12 cellular contexts compared by ENCODE assay signal in the genomic region with DNA sequence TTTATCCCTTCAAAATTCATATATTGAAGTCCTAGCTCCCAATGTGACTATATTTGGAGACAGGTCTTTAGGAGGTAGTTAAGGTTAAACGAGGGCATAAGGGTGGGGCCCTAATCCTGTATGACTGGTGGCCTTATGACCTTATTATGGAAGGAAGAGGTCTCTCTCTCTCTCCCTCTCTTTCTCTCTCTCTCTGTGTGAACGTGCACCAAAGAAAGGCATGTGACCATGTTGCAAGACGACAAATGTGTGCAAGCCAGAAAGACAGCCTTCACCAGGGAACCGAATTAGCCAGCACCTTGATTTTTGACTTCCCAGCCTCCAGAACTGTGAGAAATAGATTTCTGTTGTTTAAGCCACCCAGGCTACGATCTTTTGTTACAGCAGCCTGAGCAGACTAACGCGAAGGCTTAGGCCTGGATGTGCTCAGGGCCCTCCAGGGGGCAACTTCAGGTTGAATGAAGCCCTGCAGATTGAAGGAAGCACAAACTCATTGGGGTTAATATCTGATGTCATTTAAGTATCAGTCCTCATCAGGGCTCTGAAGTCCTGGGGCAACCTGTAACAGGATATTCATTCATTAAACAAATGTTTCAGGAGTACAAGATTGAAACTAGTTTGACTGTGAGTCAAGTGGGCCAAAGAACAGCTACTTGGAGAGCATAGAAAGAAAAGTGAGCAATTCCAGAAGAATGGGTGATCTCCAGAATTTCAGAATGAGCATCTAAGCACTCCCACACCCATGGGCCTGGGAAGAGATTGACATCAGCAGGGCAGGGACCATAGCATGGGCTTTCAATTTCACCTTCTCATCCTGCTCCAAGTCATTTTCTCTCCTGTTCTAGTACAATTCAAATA.
DNase-seq lines count a peak whose midpoint lies in the region; ATAC-seq, FAIRE-seq and TF ChIP-seq lines count a peak whose summit lies in the region.
"Had no signal": no experiment of that assay in that cellular context is flagged by ENCODE, and none has a peak within 500 bp of the region (broad histone marks: within the 10 kb centered on the region; RNA-seq: fewer than 3 reads in every experiment).

No MANE protein-coding gene starts in this region.

- CTCF ChIA-PET in CD4-positive, alpha-beta T cell (lab: Charles Lee), result interaction anchor here (1.7 to 6.3 kb wide), 5 partner anchors 17 to 266 kb away, joined by 5 to 65 read pairs (median 20); partner anchors contain the start of gene TNFAIP3
- CTCF ChIA-PET in HEK293T (lab: Yijun Ruan, JAX), result interaction anchor here (1.6 kb wide), 1 partner anchor 235 kb away, joined by 13 read pairs; no protein-coding TSS in a partner anchor

- H3K4me2 ChIP-seq in GM23248 (ENCODE audit: unreplicated experiment), result no peak overlapping the region

- ATAC-seq in CD4-positive, alpha-beta T cell (ENCODE audit: poor library complexity), result no peak
- ATAC-seq in left ventricle myocardium superior, result no peak

- H3F3A ChIP-seq in GM23248 (ENCODE audit: insufficient read depth), result peaks cover 19% of the 10 kb centered on the region; the same call in 1 of the 2 replicates

- POLR2A ChIA-PET in CD4-positive, alpha-beta T cell (lab: Charles Lee), result interaction anchor here (2.4 to 2.6 kb wide), 2 partner anchors 89 to 158 kb away, joined by 25 to 66 read pairs; partner anchors contain the start of gene TNFAIP3
- POLR2A ChIA-PET in HEK293T (lab: Yijun Ruan, JAX), result no interaction called here

- H3K27me3 ChIP-seq in CD4-positive, alpha-beta T cell (ENCODE audit: control insufficient read depth, insufficient read depth, low read length), result no peaks in the 10 kb centered on the region
- no peaks in the 10 kb centered on the region for H3K27me3 ChIP-seq in GM23248 (replicated peaks; ENCODE audit: insufficient read depth)

- no peak overlapping the region for H3K9ac ChIP-seq in GM23248
- no peak overlapping the region for H3K9ac ChIP-seq in kidney (ENCODE audit: low read length in 2 of 2)

- H3K27ac Mint-ChIP-seq in CD4-positive, alpha-beta T cell, result peak overlapping the region; percentile 88
- H3K27ac Mint-ChIP-seq in activated T-helper 2 cell treated with anti-CD3 and anti-CD28 coated beads, Interferon-gamma antibody, Interleukin-2, Interleukin-4, amounts not matched to agents 10 μg/mL and 5 μg/mL and 100 μg/mL, durations not matched to agents 14 hours and 24 hours and 36 hours, result peak overlapping the region; percentile 61
- H3K27ac Mint-ChIP-seq: type B pancreatic cell had no signal

- peaks cover 11% of the 10 kb centered on the region for H3K4me1 ChIP-seq in GM23248 (ENCODE audit: insufficient read depth)
- no peaks in the 10 kb centered on the region for H3K4me1 ChIP-seq in kidney (ENCODE audit: control insufficient read depth in 1 of 2, insufficient read depth in 1 of 2, low read depth in 1 of 2, low read length in 2 of 2)

- peaks cover 5% of the 10 kb centered on the region for H3K36me3 Mint-ChIP-seq in CD4-positive, alpha-beta T cell (ENCODE audit: low read depth)
- H3K36me3 Mint-ChIP-seq in activated T-helper 2 cell treated with anti-CD3 and anti-CD28 coated beads, Interferon-gamma antibody, Interleukin-2, Interleukin-4, amounts not matched to agents 10 μg/mL and 5 μg/mL and 100 μg/mL, durations not matched to agents 14 hours and 24 hours and 36 hours (ENCODE audit: low read depth), result peaks cover 15% of the 10 kb centered on the region
- H3K36me3 Mint-ChIP-seq: type B pancreatic cell had no signal

- no peaks in the 10 kb centered on the region for H3K9me3 ChIP-seq in CD4-positive, alpha-beta T cell (ENCODE audit: control insufficient read depth, low read length)
- no peaks in the 10 kb centered on the region for H3K9me3 ChIP-seq in GM23248 (ENCODE audit: low read depth)
- H3K9me3 ChIP-seq in kidney (ENCODE audit: control insufficient read depth in 1 of 2, low read length in 2 of 2), result no peaks in the 10 kb centered on the region

- peaks cover 3% of the 10 kb centered on the region for H3K9me3 Mint-ChIP-seq in CD4-positive, alpha-beta T cell
- H3K9me3 Mint-ChIP-seq in activated T-helper 2 cell treated with anti-CD3 and anti-CD28 coated beads, Interferon-gamma antibody, Interleukin-2, Interleukin-4, amounts not matched to agents 10 μg/mL and 5 μg/mL and 100 μg/mL, durations not matched to agents 14 hours and 24 hours and 36 hours, result peaks cover 17% of the 10 kb centered on the region
- H3K9me3 Mint-ChIP-seq: type B pancreatic cell had no signal

- no peaks in the 10 kb centered on the region for H3K27me3 Mint-ChIP-seq in CD4-positive, alpha-beta T cell
- no peaks in the 10 kb centered on the region for H3K27me3 Mint-ChIP-seq in activated T-helper 2 cell treated with anti-CD3 and anti-CD28 coated beads, Interferon-gamma antibody, Interleukin-2, Interleukin-4, amounts not matched to agents 10 μg/mL and 5 μg/mL and 100 μg/mL, durations not matched to agents 14 hours and 24 hours and 36 hours (ENCODE audit: low read depth)

- peak in 1 of 10 experiments; percentile 7 for DNase-seq in CD4-positive, alpha-beta T cell
- DNase-seq in GM23248, result peak; percentile 83
- no peak for DNase-seq in activated T-helper 2 cell treated with anti-CD3 and anti-CD28 coated beads, Interferon-gamma antibody, Interleukin-2, Interleukin-4, amounts not matched to agents 10 μg/mL and 5 μg/mL and 100 μg/mL, durations not matched to agents 14 hours and 24 hours and 36 hours (ENCODE audit: low spot score)
- peak; percentile 83 for DNase-seq in fibroblast of the aortic adventitia (ENCODE audit: low read depth)
- DNase-seq in kidney, result no peak
- DNase-seq in left ventricle myocardium superior, result no peak
- no peak for DNase-seq in HEK293T (ENCODE audit: extremely low spot score)
- no peak for DNase-seq in NCI-H345 (lab: John Stamatoyannopoulos, UW)
- DNase-seq: Calu3, NCI-H1048 had no signal

- 85 to 89% methylated on average over 7 of the region's 7 CpGs for WGBS in GM23248 (ENCODE audit: low coverage in 1 of 2, low lambda C conversion rate in 2 of 2, missing lambda C conversion rate in 2 of 2), 2 experiments

- no peaks in the 10 kb centered on the region for H3K9me2 ChIP-seq in GM23248 (ENCODE audit: insufficient read depth)

- no peak overlapping the region for H3K4me3 Mint-ChIP-seq in CD4-positive, alpha-beta T cell
- H3K4me3 Mint-ChIP-seq in activated T-helper 2 cell treated with anti-CD3 and anti-CD28 coated beads, Interferon-gamma antibody, Interleukin-2, Interleukin-4, amounts not matched to agents 10 μg/mL and 5 μg/mL and 100 μg/mL, durations not matched to agents 14 hours and 24 hours and 36 hours (ENCODE audit: low read depth), result no peak overlapping the region
- H3K4me3 Mint-ChIP-seq: type B pancreatic cell had no signal

- no peaks in the 10 kb centered on the region for H3K36me3 ChIP-seq in GM23248 (ENCODE audit: low read depth)
- H3K36me3 ChIP-seq in kidney (ENCODE audit: control insufficient read depth in 1 of 2, insufficient read depth in 2 of 2, low read length in 2 of 2), result no peaks in the 10 kb centered on the region

- H3K27ac ChIP-seq in CD4-positive, alpha-beta T cell (ENCODE audit: low read depth, low read length), result peak overlapping the region; percentile 7
- H3K27ac ChIP-seq in GM23248 (peak overlapping the region; percentile 31), kidney (ENCODE audit: low read depth in 2 of 2, low read length in 2 of 2) (no peak overlapping the region)

- H3K79me2 ChIP-seq in GM23248 (ENCODE audit: insufficient read depth), result no peaks in the 10 kb centered on the region

- H4K20me1 ChIP-seq in GM23248 (ENCODE audit: insufficient read depth), result no peaks in the 10 kb centered on the region

- in situ Hi-C loops in GM23248 (cut with MboI), result loop anchor here (10.0 to 25.0 kb wide), 2 partner anchors 235 to 403 kb away; partner anchors contain the start of gene PERP

- peaks cover 62% of the 10 kb centered on the region for H3K4me1 Mint-ChIP-seq in CD4-positive, alpha-beta T cell (ENCODE audit: low read depth)
- H3K4me1 Mint-ChIP-seq in activated T-helper 2 cell treated with anti-CD3 and anti-CD28 coated beads, Interferon-gamma antibody, Interleukin-2, Interleukin-4, amounts not matched to agents 10 μg/mL and 5 μg/mL and 100 μg/mL, durations not matched to agents 14 hours and 24 hours and 36 hours (ENCODE audit: low read depth), result peaks cover 77% of the 10 kb centered on the region

- no peak overlapping the region for H3K4me3 ChIP-seq in GM23248
- no peak overlapping the region for H3K4me3 ChIP-seq in fibroblast of the aortic adventitia (ENCODE audit: low read depth, low read length)
- no peak overlapping the region for H3K4me3 ChIP-seq in kidney (ENCODE audit: low read length in 2 of 2)

- no peak for FAIRE-seq in kidney (lab: Jason Lieb, UNC)
- FAIRE-seq: endometrium had no signal

- no peak for TF ChIP-seq CTCF in CD4-positive, alpha-beta T cell (IDR thresholded peaks at IDR 0.05)
- TF ChIP-seq CTCF in fibroblast of the aortic adventitia (IDR thresholded peaks at IDR 0.05; ENCODE audit: insufficient read depth, low read length) (no peak), kidney (IDR thresholded peaks at IDR 0.05; ENCODE audit: borderline replicate concordance, extremely low read depth, insufficient read depth) (no peak)

- intact Hi-C loops in CD4-positive, alpha-beta T cell (cut with DNase I, micrococcal nuclease), result loop anchor here (5.0 to 10.0 kb wide), 2 partner anchors 218 to 695 kb away; partner anchors contain the start of gene HEBP2 (in 1 of the 2)
- intact Hi-C loops in activated T-helper 2 cell treated with anti-CD3 and anti-CD28 coated beads, Interferon-gamma antibody, Interleukin-2, Interleukin-4, amounts not matched to agents 10 μg/mL and 5 μg/mL and 100 μg/mL, durations not matched to agents 14 hours and 24 hours and 36 hours (cut with micrococcal nuclease), result loop anchor here (2.0 to 5.0 kb wide), 2 partner anchors 53 to 218 kb away; no protein-coding TSS in a partner anchor
- intact Hi-C loops in kidney (cut with DNase I), result loop anchor here (5.0 kb wide), 1 partner anchor 238 kb away; no protein-coding TSS in a partner anchor
- intact Hi-C loops in left ventricle myocardium superior (cut with micrococcal nuclease), result loop anchor here (2.0 to 5.0 kb wide), 2 partner anchors 161 to 233 kb away; no protein-coding TSS in a partner anchor

- no peak overlapping the region for H2AFZ ChIP-seq in GM23248

TF ChIP-seq in HEK293T, 16 proteins besides CTCF, POLR2A, EP300 and RAD21 (continues in another document):
- TF ChIP-seq FOXK2 (IDR thresholded peaks at IDR 0.05), result no peak
- no peak for TF ChIP-seq HDGF (IDR thresholded peaks at IDR 0.05; ENCODE audit: borderline replicate concordance)
- TF ChIP-seq SP1 (IDR thresholded peaks at IDR 0.05), result no peak
- no peak for TF ChIP-seq ARNT (IDR thresholded peaks at IDR 0.05)
- TF ChIP-seq FOXA1 (IDR thresholded peaks at IDR 0.05), result no peak
- no peak for TF ChIP-seq LEF1 (IDR thresholded peaks at IDR 0.05; ENCODE audit: borderline replicate concordance)

Comparison
In these comparisons a context has a peak if more than half of its experiments do, and no peak if none do; other contexts are left out.
1. DNase-seq: peak in GM23248 (single experiment) and fibroblast of the aortic adventitia (single experiment); none in activated T-helper 2 cell treated with anti-CD3 and anti-CD28 coated beads, Interferon-gamma antibody, Interleukin-2, Interleukin-4, amounts not matched to agents 10 μg/mL and 5 μg/mL and 100 μg/mL, durations not matched to agents 14 hours and 24 hours and 36 hours (single experiment), kidney (single experiment), left ventricle myocardium superior (single experiment), HEK293T (single experiment) and NCI-H345 (single experiment).
2. H3K27ac ChIP-seq: peak in CD4-positive, alpha-beta T cell (single experiment) and GM23248 (single experiment); none in kidney (0 of 2).